ENCODE assay signal across 1 cellular context in genomic region chr4:73705056-73705432, GRCh38.
TF ChIP-seq lines count a peak whose summit lies in the region.

No MANE protein-coding gene starts in this region.

TF ChIP-seq in K562, 482 proteins besides CTCF, POLR2A, EP300 and RAD21 (continued from another document):
- TF ChIP-seq, protein P1, sequence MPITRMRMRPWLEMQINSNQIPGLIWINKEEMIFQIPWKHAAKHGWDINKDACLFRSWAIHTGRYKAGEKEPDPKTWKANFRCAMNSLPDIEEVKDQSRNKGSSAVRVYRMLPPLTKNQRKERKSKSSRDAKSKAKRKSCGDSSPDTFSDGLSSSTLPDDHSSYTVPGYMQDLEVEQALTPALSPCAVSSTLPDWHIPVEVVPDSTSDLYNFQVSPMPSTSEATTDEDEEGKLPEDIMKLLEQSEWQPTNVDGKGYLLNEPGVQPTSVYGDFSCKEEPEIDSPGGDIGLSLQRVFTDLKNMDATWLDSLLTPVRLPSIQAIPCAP (CRISPR knock-in tag; IDR thresholded peaks at IDR 0.05; ENCODE audit: borderline replicate concordance): no peak
- no peak for TF ChIP-seq HDAC8 (tag; IDR thresholded peaks at IDR 0.05)
- TF ChIP-seq SIX5 (IDR thresholded peaks at IDR 0.05; ENCODE audit: borderline replicate concordance in 1 of 2, insufficient read depth in 1 of 2, low read depth in 1 of 2, low read length in 2 of 2): no peak
- TF ChIP-seq NONO (IDR thresholded peaks at IDR 0.05; ENCODE audit: low read depth in 2 of 2, low read length in 1 of 2): no peak
- TF ChIP-seq ZNF695 (CRISPR knock-in tag; IDR thresholded peaks at IDR 0.05): no peak
- 0 out of 2 replicates have a peak, but pooled peaks have one; percentile 26 for TF ChIP-seq RBFOX2 (IDR thresholded peaks at IDR 0.05; ENCODE audit: low read depth, low read length)
- TF ChIP-seq SMARCA4 (IDR thresholded peaks at IDR 0.05): no peak
- no peak for TF ChIP-seq FUS (optimal IDR thresholded peaks at IDR 0.05; ENCODE audit: low read depth, low read length)
- TF ChIP-seq NR2C2 (CRISPR knock-in tag; IDR thresholded peaks at IDR 0.05): no peak
- peak; percentile 3 for TF ChIP-seq NR2C2 (tag; IDR thresholded peaks at IDR 0.05)
TF ChIP-seq in K562: peak in this region for 2.
